ENCODE assay signal across 34 cellular contexts in the genomic region with DNA sequence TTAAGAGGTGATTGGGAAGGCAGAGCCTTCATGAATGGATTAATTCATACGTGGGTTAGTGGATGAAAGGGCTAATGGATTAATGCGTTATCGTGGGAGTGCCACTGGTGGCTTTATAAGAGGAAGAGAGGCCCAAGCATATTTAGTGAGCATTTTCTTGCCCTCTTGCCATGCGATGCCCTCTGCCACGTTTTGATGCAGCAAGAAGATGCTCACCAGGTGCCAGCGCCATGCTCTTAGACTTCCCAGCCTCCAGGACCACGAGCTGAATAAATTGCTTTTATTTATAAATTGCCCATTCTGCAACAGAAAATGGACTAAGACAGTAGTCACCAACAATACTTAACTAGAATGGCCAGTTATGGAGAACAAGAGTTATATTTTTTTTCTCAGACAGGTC.
"Had no signal": no experiment of that assay in that cellular context is flagged by ENCODE, and none has a peak within 500 bp of the region (broad histone marks: within the 10 kb centered on the region; RNA-seq: fewer than 3 reads in every experiment).

No MANE protein-coding gene starts in this region.

- H3K36me3 Mint-ChIP-seq: activated CD8-positive, alpha-beta memory T cell treated with anti-CD3 and anti-CD28 coated beads, Interleukin-2, amount 10 ng/mL, durations not matched to agents 7 days and 5 days; activated naive CD4-positive, alpha-beta T cell treated with anti-CD3 and anti-CD28 coated beads, Interleukin-2, amount 10 ng/mL, durations not matched to agents 7 days and 5 days; activated naive CD4-positive, alpha-beta T cell treated with anti-CD3 and anti-CD28 coated beads, Interleukin-2, amount 50 U/mL, for 24 hours; activated naive CD8-positive, alpha-beta T cell; activated naive CD8-positive, alpha-beta T cell treated with anti-CD3 and anti-CD28 coated beads, Interleukin-2, amount 10 ng/mL, durations not matched to agents 7 days and 5 days had no signal

- H3K4me1 ChIP-seq: ascending aorta had no signal

- H3K27me3 ChIP-seq: ascending aorta had no signal

- H3K27me3 Mint-ChIP-seq: activated CD8-positive, alpha-beta memory T cell treated with anti-CD3 and anti-CD28 coated beads, Interleukin-2, amount 10 ng/mL, durations not matched to agents 7 days and 5 days; activated naive CD4-positive, alpha-beta T cell treated with anti-CD3 and anti-CD28 coated beads, Interleukin-2, amount 10 ng/mL, durations not matched to agents 7 days and 5 days; activated naive CD8-positive, alpha-beta T cell; brain had no signal

- H3K4me3 ChIP-seq: ascending aorta had no signal

- H3K9me3 Mint-ChIP-seq: activated CD4-positive, alpha-beta T cell treated with anti-CD3 and anti-CD28 coated beads, Interleukin-2, amount 10 ng/mL, durations not matched to agents 7 days and 5 days; activated naive CD4-positive, alpha-beta T cell treated with anti-CD3 and anti-CD28 coated beads, Interleukin-2, amount 10 ng/mL, durations not matched to agents 7 days and 5 days; activated naive CD4-positive, alpha-beta T cell treated with anti-CD3 and anti-CD28 coated beads, Interleukin-2, amount 50 U/mL, for 24 hours; activated naive CD8-positive, alpha-beta T cell treated with anti-CD3 and anti-CD28 coated beads, Interleukin-2, amount 50 U/mL, for 24 hours; activated T-cell treated with anti-CD3 and anti-CD28 coated beads, Interleukin-2, amount 50 U/mL, for 24 hours; activated T-helper 2 cell treated with anti-CD3 and anti-CD28 coated beads, Interferon-gamma antibody, Interleukin-2, Interleukin-4, amounts not matched to agents 10 μg/mL and 5 μg/mL and 100 μg/mL, durations not matched to agents 14 hours and 24 hours and 36 hours; T-helper 1 cell treated with Interleukin-12 subunit alpha and Interleukin-12 subunit beta and Interleukin-4 antibody, amounts not matched to agents 30 μg/mL and 1 μg/mL, for 36 hours; T-helper 2 cell treated with Interferon-gamma antibody and Interleukin-4, amounts not matched to agents 5 μg/mL and 100 μg/mL, for 36 hours had no signal

- H3K27ac Mint-ChIP-seq: activated CD4-positive, alpha-beta memory T cell treated with anti-CD3 and anti-CD28 coated beads, Interleukin-2, amount 10 ng/mL, durations not matched to agents 7 days and 5 days; activated CD4-positive, alpha-beta T cell treated with anti-CD3 and anti-CD28 coated beads for 36 hours; activated CD4-positive, alpha-beta T cell treated with anti-CD3 and anti-CD28 coated beads, Interleukin-2, amount 10 ng/mL, durations not matched to agents 7 days and 5 days; activated CD8-positive, alpha-beta memory T cell treated with anti-CD3 and anti-CD28 coated beads, Interleukin-2, amount 10 ng/mL, durations not matched to agents 7 days and 5 days; activated CD8-positive, alpha-beta T cell treated with anti-CD3 and anti-CD28 coated beads, Interleukin-2, amount 10 ng/mL, durations not matched to agents 7 days and 5 days; activated naive CD4-positive, alpha-beta T cell treated with anti-CD3 and anti-CD28 coated beads, Interleukin-2, amount 10 ng/mL, durations not matched to agents 7 days and 5 days; activated naive CD4-positive, alpha-beta T cell treated with anti-CD3 and anti-CD28 coated beads, Interleukin-2, amount 50 U/mL, for 24 hours; activated naive CD8-positive, alpha-beta T cell; activated naive CD8-positive, alpha-beta T cell treated with anti-CD3 and anti-CD28 coated beads, Interleukin-2, amount 10 ng/mL, durations not matched to agents 7 days and 5 days; activated naive CD8-positive, alpha-beta T cell treated with anti-CD3 and anti-CD28 coated beads, Interleukin-2, amount 50 U/mL, for 24 hours; activated T-cell treated with anti-CD3 and anti-CD28 coated beads, Interleukin-2, amount 50 U/mL, for 24 hours; activated T-helper 2 cell treated with anti-CD3 and anti-CD28 coated beads, Interferon-gamma antibody, Interleukin-2, Interleukin-4, amounts not matched to agents 10 μg/mL and 5 μg/mL and 100 μg/mL, durations not matched to agents 14 hours and 24 hours and 36 hours; T-helper 1 cell treated with Interleukin-12 subunit alpha and Interleukin-12 subunit beta and Interleukin-4 antibody, amounts not matched to agents 30 μg/mL and 1 μg/mL, for 36 hours; T-helper 2 cell treated with Interferon-gamma antibody and Interleukin-4, amounts not matched to agents 5 μg/mL and 100 μg/mL, for 36 hours; WTC11 had no signal

- H3K36me3 ChIP-seq: ascending aorta, WERI-Rb-1 had no signal

- H3K4me1 Mint-ChIP-seq: activated CD4-positive, alpha-beta memory T cell treated with anti-CD3 and anti-CD28 coated beads, Interleukin-2, amount 10 ng/mL, durations not matched to agents 7 days and 5 days; activated CD8-positive, alpha-beta memory T cell treated with anti-CD3 and anti-CD28 coated beads, Interleukin-2, amount 10 ng/mL, durations not matched to agents 7 days and 5 days; activated naive CD8-positive, alpha-beta T cell treated with anti-CD3 and anti-CD28 coated beads, Interleukin-2, amount 10 ng/mL, durations not matched to agents 7 days and 5 days had no signal

- DNase-seq: activated CD4-positive, alpha-beta memory T cell treated with anti-CD3 and anti-CD28 coated beads, Interleukin-2, amount 10 ng/mL, durations not matched to agents 7 days and 5 days; activated CD4-positive, alpha-beta T cell treated with anti-CD3 and anti-CD28 coated beads for 1 hour; activated CD4-positive, alpha-beta T cell treated with anti-CD3 and anti-CD28 coated beads for 36 hours; activated CD4-positive, alpha-beta T cell treated with anti-CD3 and anti-CD28 coated beads for 48 hours; activated CD4-positive, alpha-beta T cell treated with anti-CD3 and anti-CD28 coated beads, Interleukin-2, amount 10 ng/mL, durations not matched to agents 7 days and 5 days; activated CD4-positive, alpha-beta T cell treated with anti-CD3 and anti-CD28 coated beads, Interleukin-2, amount 50 U/mL, for 48 hours; activated CD4-positive, CD25-positive, alpha-beta regulatory T cell; activated CD8-positive, alpha-beta memory T cell treated with anti-CD3 and anti-CD28 coated beads for 24 hours; activated CD8-positive, alpha-beta memory T cell treated with anti-CD3 and anti-CD28 coated beads, Interleukin-2, amount 10 ng/mL, durations not matched to agents 7 days and 5 days; activated CD8-positive, alpha-beta memory T cell treated with anti-CD3 and anti-CD28 coated beads, Interleukin-2, amount 50 U/mL, for 48 hours; activated CD8-positive, alpha-beta T cell treated with anti-CD3 and anti-CD28 coated beads, Interleukin-2, amount 10 ng/mL, durations not matched to agents 7 days and 5 days; activated effector memory CD4-positive, alpha-beta T cell treated with Interleukin-2 at 50 U/mL for 16 hours; activated gamma-delta T cell; activated naive CD4-positive, alpha-beta T cell treated with anti-CD3 and anti-CD28 coated beads, Interleukin-2, amount 10 ng/mL, durations not matched to agents 7 days and 5 days; activated naive CD4-positive, alpha-beta T cell treated with Interleukin-2 at 50 U/mL for 16 hours; activated naive CD8-positive, alpha-beta T cell treated with anti-CD3 and anti-CD28 coated beads, Interleukin-2, amount 10 ng/mL, durations not matched to agents 7 days and 5 days; activated naive CD8-positive, alpha-beta T cell treated with anti-CD3 and anti-CD28 coated beads, Interleukin-2, amount 50 U/mL, for 24 hours; activated T-cell treated with anti-CD3 and anti-CD28 coated beads, Interleukin-2, amount 50 U/mL, for 24 hours; activated T-cell treated with anti-CD3 and anti-CD28 coated beads, Interleukin-2, amount 50 U/mL, for 48 hours; amygdala; anterior cingulate cortex; central memory CD4-positive, alpha-beta T cell; T-helper 1 cell; T-helper 2 cell; T-helper 9 cell; WERI-Rb-1 had no signal

- H3K27ac ChIP-seq: ascending aorta, WERI-Rb-1 had no signal

- H3K9me3 ChIP-seq: ascending aorta had no signal

- H3K4me3 Mint-ChIP-seq: activated CD4-positive, alpha-beta memory T cell treated with anti-CD3 and anti-CD28 coated beads, Interleukin-2, amount 10 ng/mL, durations not matched to agents 7 days and 5 days; activated CD4-positive, alpha-beta T cell treated with anti-CD3 and anti-CD28 coated beads for 36 hours; activated CD4-positive, alpha-beta T cell treated with anti-CD3 and anti-CD28 coated beads, Interleukin-2, amount 10 ng/mL, durations not matched to agents 7 days and 5 days; activated CD8-positive, alpha-beta memory T cell treated with anti-CD3 and anti-CD28 coated beads, Interleukin-2, amount 10 ng/mL, durations not matched to agents 7 days and 5 days; activated CD8-positive, alpha-beta T cell treated with anti-CD3 and anti-CD28 coated beads, Interleukin-2, amount 10 ng/mL, durations not matched to agents 7 days and 5 days; activated naive CD4-positive, alpha-beta T cell treated with anti-CD3 and anti-CD28 coated beads, Interleukin-2, amount 10 ng/mL, durations not matched to agents 7 days and 5 days; activated naive CD4-positive, alpha-beta T cell treated with anti-CD3 and anti-CD28 coated beads, Interleukin-2, amount 50 U/mL, for 24 hours; activated naive CD8-positive, alpha-beta T cell; activated naive CD8-positive, alpha-beta T cell treated with anti-CD3 and anti-CD28 coated beads, Interleukin-2, amount 10 ng/mL, durations not matched to agents 7 days and 5 days; activated naive CD8-positive, alpha-beta T cell treated with anti-CD3 and anti-CD28 coated beads, Interleukin-2, amount 50 U/mL, for 24 hours; activated T-cell treated with anti-CD3 and anti-CD28 coated beads, Interleukin-2, amount 50 U/mL, for 24 hours; brain; T-helper 1 cell treated with Interleukin-12 subunit alpha and Interleukin-12 subunit beta and Interleukin-4 antibody, amounts not matched to agents 30 μg/mL and 1 μg/mL, for 36 hours; T-helper 2 cell treated with Interferon-gamma antibody and Interleukin-4, amounts not matched to agents 5 μg/mL and 100 μg/mL, for 36 hours; WTC11 had no signal
